In the genomic region with DNA sequence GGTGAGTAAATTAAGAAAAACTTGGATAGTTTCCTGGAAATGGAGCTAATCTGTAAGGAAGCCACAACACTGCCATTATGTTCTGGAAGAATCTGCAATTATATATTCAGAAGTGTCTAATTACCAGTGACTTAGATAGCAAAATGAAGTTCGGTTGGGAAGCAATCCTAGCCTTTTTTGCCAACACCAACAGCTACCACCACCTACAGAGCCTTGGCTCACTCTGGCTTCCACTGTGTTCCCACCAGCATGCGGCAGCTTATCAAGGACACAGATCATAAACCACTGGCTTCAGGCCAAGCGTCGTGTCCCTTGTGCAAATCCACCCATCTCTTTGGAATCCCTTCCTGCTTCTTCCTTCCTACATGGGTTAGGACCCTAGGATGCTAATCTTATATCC, we compare ENCODE assay signal across 17 cellular contexts.
A peak's percentile ranks its signal among the peaks of the same experiment; 100 is the strongest.
DNase-seq lines count a peak whose midpoint lies in the region; ATAC-seq, FAIRE-seq and TF ChIP-seq lines count a peak whose summit lies in the region.
"Had no signal": no experiment of that assay in that cellular context is flagged by ENCODE, and none has a peak within 500 bp of the region (broad histone marks: within the 10 kb centered on the region; RNA-seq: fewer than 3 reads in every experiment).

No MANE protein-coding gene starts in this region.

- peaks cover 0 to 41% (median 6%) of the 10 kb centered on the region in 9 donors for H3K4me1 ChIP-seq in heart right ventricle
- H3K4me1 ChIP-seq: HAP-1 had no signal

- intact Hi-C loops in left colon (cut with DNase I, micrococcal nuclease) = no loop called here
- intact Hi-C loops in heart right ventricle (cut with DNase I) = loop anchor here in 2 of 10 donors (10.0 kb wide), 2 partner anchors 71 to 81 kb away; no protein-coding TSS in a partner anchor

- no peaks in the 10 kb centered on the region for H3K27me3 ChIP-seq in MG63
- no peaks in the 10 kb centered on the region for H3K27me3 ChIP-seq in heart right ventricle
- H3K27me3 ChIP-seq: BLaER1 treated with 17β-estradiol and CSF1 and Interleukin-3, amounts not matched to agents 10 nM and 100 nM; esophagus squamous epithelium had no signal

- H3K9me3 ChIP-seq in MG63 (no peaks in the 10 kb centered on the region), heart right ventricle (no peaks in the 10 kb centered on the region)
- H3K9me3 ChIP-seq: BLaER1 treated with 17β-estradiol and CSF1 and Interleukin-3, amounts not matched to agents 10 nM and 100 nM; esophagus squamous epithelium; HAP-1 had no signal

- H3K4me3 ChIP-seq in MG63 (no peak overlapping the region), heart right ventricle (no peak overlapping the region)
- H3K4me3 ChIP-seq: BLaER1 treated with 17β-estradiol and CSF1 and Interleukin-3, amounts not matched to agents 10 nM and 100 nM; esophagus squamous epithelium; HAP-1 had no signal

- peak; percentile 64 for DNase-seq in DMS153 (lab: John Stamatoyannopoulos, UW)
- peak; percentile 14 for DNase-seq in MG63
- DNase-seq in RCC 7860 (ENCODE audit: low spot score) = peak; percentile 32
- DNase-seq in left colon = peak; percentile 71 to 77
- no peak for DNase-seq in activated CD4-positive, alpha-beta T cell treated with anti-CD3 and anti-CD28 coated beads for 48 hours
- DNase-seq in ecto neural progenitor cell (ENCODE audit: low spot score) = no peak
- no peak for DNase-seq in heart right ventricle
- DNase-seq: activated naive CD8-positive, alpha-beta T cell treated with anti-CD3 and anti-CD28 coated beads, Interleukin-2, amount 10 ng/mL, durations not matched to agents 7 days and 5 days; esophagus squamous epithelium; GF-D8; left ventricle myocardium superior; naive thymus-derived CD4-positive, alpha-beta T cell; NCI-H524 had no signal

- ATAC-seq in left colon (peak; percentile 83), GM21390 (IDR thresholded peaks at IDR 0.05; ENCODE audit: unreplicated experiment) (no peak), heart right ventricle (no peak)
- ATAC-seq: left ventricle myocardium superior; naive thymus-derived CD4-positive, alpha-beta T cell had no signal

- H3K36me3 ChIP-seq in MG63 (no peaks in the 10 kb centered on the region), heart right ventricle (no peaks in the 10 kb centered on the region)
- H3K36me3 ChIP-seq: BLaER1 treated with 17β-estradiol and CSF1 and Interleukin-3, amounts not matched to agents 10 nM and 100 nM; esophagus squamous epithelium; HAP-1 had no signal

- H3K27ac ChIP-seq in heart right ventricle = no peak overlapping the region
- H3K27ac ChIP-seq: BLaER1 treated with 17β-estradiol and CSF1 and Interleukin-3, amounts not matched to agents 10 nM and 100 nM; esophagus squamous epithelium; RWPE1 had no signal

- no peak for TF ChIP-seq CTCF in heart right ventricle (IDR thresholded peaks at IDR 0.05)

- WGBS in heart right ventricle, 2 donors = 30 to 49% methylated on average over 4 of the region's 4 CpGs

- FAIRE-seq in RCC 7860 (lab: Jason Lieb, UNC) = peak; percentile 33

Comparison
In these comparisons a context has a peak if more than half of its experiments do, and no peak if none do; other contexts are left out.
1. DNase-seq: peak in DMS153 (single experiment), MG63 (single experiment), RCC 7860 (single experiment) and left colon (2 of 2); none in activated CD4-positive, alpha-beta T cell treated with anti-CD3 and anti-CD28 coated beads for 48 hours (single experiment), ecto neural progenitor cell (single experiment) and heart right ventricle (0 of 2).